In genomic region chr10:3330687-3331086, GRCh38 we compare ENCODE assay signal across 12 cellular contexts.
A peak's percentile ranks its signal among the peaks of the same experiment; 100 is the strongest.
DNase-seq lines count a peak whose midpoint lies in the region; ATAC-seq and TF ChIP-seq lines count a peak whose summit lies in the region.
"Had no signal": no experiment of that assay in that cellular context is flagged by ENCODE, and none has a peak within 500 bp of the region (broad histone marks: within the 10 kb centered on the region; RNA-seq: fewer than 3 reads in every experiment).

No MANE protein-coding gene starts in this region.

- intact Hi-C loops in posterior vena cava (cut with DNase I): no loop called here
- intact Hi-C loops in posterior cingulate gyrus (cut with DNase I): no loop called here

- no peak for TF ChIP-seq CTCF in GM10248 (IDR thresholded peaks at IDR 0.05; ENCODE audit: control extremely low read depth, extremely low read depth, low read depth, missing control alignments)

- peak; percentile 28 for DNase-seq in GM10248 (ENCODE audit: extremely low spot score)
- peak; percentile 84 for DNase-seq in NOMO-1 treated with dmso at 0.1 percent for 144 hours (lab: John Stamatoyannopoulos, UW; ENCODE audit: unreplicated experiment)
- peak; percentile 85 for DNase-seq in posterior vena cava (ENCODE audit: low spot score)
- no peak for DNase-seq in NCI-H146 (lab: John Stamatoyannopoulos, UW)
- no peak for DNase-seq in posterior cingulate gyrus
- no peak for DNase-seq in NCI-H1694 treated with DMSO at 0.1 percent for 48 hours (lab: John Stamatoyannopoulos, UW)
- DNase-seq: DND-41, heart right ventricle, natural killer cell, NCI-H1105 treated with DMSO at 0.1 percent for 48 hours had no signal

- CTCF ChIA-PET in GM10248 (lab: Yijun Ruan, JAX): interaction anchor here (1.2 kb wide), 1 partner anchor 23 kb away, joined by 4 read pairs; no protein-coding TSS in a partner anchor

- POLR2A ChIA-PET in GM10248 (lab: Yijun Ruan, JAX): no interaction called here

- ATAC-seq in esophagus mucosa (peak; percentile 94), GM21717 (IDR thresholded peaks at IDR 0.05; ENCODE audit: unreplicated experiment) (no peak)
- ATAC-seq: natural killer cell had no signal

Comparison
In these comparisons a context has a peak if more than half of its experiments do, and no peak if none do; other contexts are left out.
1. DNase-seq: peak in GM10248 (single experiment), NOMO-1 treated with dmso at 0.1 percent for 144 hours (single experiment) and posterior vena cava (single experiment); none in NCI-H146 (single experiment), posterior cingulate gyrus (0 of 10) and NCI-H1694 treated with DMSO at 0.1 percent for 48 hours (single experiment).